26 cellular contexts compared by ENCODE assay signal in genomic region chr15:101381671-101382212, GRCh38.
A peak's percentile ranks its signal among the peaks of the same experiment; 100 is the strongest.
DNase-seq lines count a peak whose midpoint lies in the region; ATAC-seq and TF ChIP-seq lines count a peak whose summit lies in the region.
"Had no signal": no experiment of that assay in that cellular context is flagged by ENCODE, and none has a peak within 500 bp of the region (broad histone marks: within the 10 kb centered on the region; RNA-seq: fewer than 3 reads in every experiment).

No MANE protein-coding gene starts in this region.

- POLR2A ChIA-PET in A673 (lab: Charles Lee; ENCODE audit: low non-redundant PET), result no interaction called here

- H3K9ac ChIP-seq in mammary epithelial cell (ENCODE audit: insufficient read depth, low read length), result no peak overlapping the region

- H3K27ac ChIP-seq in mammary epithelial cell (ENCODE audit: insufficient read depth, low read depth, low read length), result no peak overlapping the region
- no peak overlapping the region for H3K27ac ChIP-seq in breast epithelium
- no peak overlapping the region for H3K27ac ChIP-seq in left lung
- H3K27ac ChIP-seq in A673 (ENCODE audit: low read depth, low read length, poor library complexity, severe bottlenecking), result no peak overlapping the region
- H3K27ac ChIP-seq: cardiac muscle cell, coronary artery, neutrophil, prostate gland, SJCRH30 had no signal

- H2AFZ ChIP-seq in mammary epithelial cell (ENCODE audit: low read depth, low read length), result no peak overlapping the region

- DNase-seq in mammary epithelial cell (peak; percentile 3), breast epithelium (ENCODE audit: low spot score in 2 of 2) (no peak), SKM-1 treated with dmso at 0.1 percent for 144 hours (lab: John Stamatoyannopoulos, UW; ENCODE audit: unreplicated experiment) (peak; percentile 41), left lung (peak; percentile 9 to 31), epidermal melanocyte (ENCODE audit: insufficient read length, low spot score) (no peak), A673 (ENCODE audit: low spot score) (no peak)
- no peak for DNase-seq in activated CD8-positive, alpha-beta memory T cell treated with anti-CD3 and anti-CD28 coated beads, Interleukin-2, amount 50 U/mL, for 4 hours
- DNase-seq: activated CD4-positive, alpha-beta T cell treated with anti-CD3 and anti-CD28 coated beads for 48 hours; activated naive CD4-positive, alpha-beta T cell treated with anti-CD3 and anti-CD28 coated beads, Interleukin-2, amount 50 U/mL, for 16 hours; activated T-cell treated with anti-CD3 and anti-CD28 coated beads, Interleukin-2, amount 50 U/mL, for 72 hours; DMS79; GF-D8; H7; kidney glomerular epithelial cell; NCI-H1417 treated with DMSO at 0.1 percent for 48 hours; NCI-H2081 treated with DMSO at 0.1 percent for 48 hours; NCI-H446 treated with DMSO at 0.1 percent for 48 hours; SJCRH30; trophoblast cell had no signal

- BruUV-seq in mammary epithelial cell (replicated peaks; lab: Mats Ljungman, UMichigan) (no TSS peak), A673 (replicated peaks; lab: Mats Ljungman, UMichigan) (no TSS peak)

- H3K27me3 ChIP-seq in mammary epithelial cell (ENCODE audit: insufficient read depth, low read length) (no peaks in the 10 kb centered on the region), breast epithelium (no peaks in the 10 kb centered on the region), left lung (no peaks in the 10 kb centered on the region), A673 (replicated peaks; ENCODE audit: insufficient read depth, low read depth, low read length, poor library complexity) (no peaks in the 10 kb centered on the region)
- H3K27me3 ChIP-seq: cardiac muscle cell, neutrophil had no signal

- H3K4me1 ChIP-seq in mammary epithelial cell (ENCODE audit: insufficient read depth, low read length), result no peaks in the 10 kb centered on the region
- H3K4me1 ChIP-seq in breast epithelium, result no peaks in the 10 kb centered on the region
- H3K4me1 ChIP-seq in left lung, result no peaks in the 10 kb centered on the region
- no peaks in the 10 kb centered on the region for H3K4me1 ChIP-seq in A673 (ENCODE audit: insufficient read depth, low read length, poor library complexity, severe bottlenecking)
- H3K4me1 ChIP-seq: prostate gland, SJCRH30 had no signal

- H3K9me3 ChIP-seq in mammary epithelial cell (replicated peaks; ENCODE audit: insufficient read depth, low read length) (no peaks in the 10 kb centered on the region), breast epithelium (no peaks in the 10 kb centered on the region), left lung (no peaks in the 10 kb centered on the region), A673 (ENCODE audit: low read depth, low read length, poor library complexity, severe bottlenecking) (no peaks in the 10 kb centered on the region)
- H3K9me3 ChIP-seq: neutrophil, prostate gland, SJCRH30 had no signal

- CTCF ChIA-PET in mammary epithelial cell (lab: Charles Lee; ENCODE audit: low non-redundant PET) (no interaction called here), A673 (lab: Charles Lee) (no interaction called here)

- no peaks in the 10 kb centered on the region for H4K20me1 ChIP-seq in mammary epithelial cell (ENCODE audit: insufficient read depth, low read length)

- dilution Hi-C loops in mammary epithelial cell (cut with HindIII; ENCODE audit: low sequenced_read_pairs), result no loop called here

- no peak for TF ChIP-seq POLR2A in breast epithelium (IDR thresholded peaks at IDR 0.05)

- no peaks in the 10 kb centered on the region for H3K36me3 ChIP-seq in mammary epithelial cell (ENCODE audit: insufficient read depth, low read length)
- no peaks in the 10 kb centered on the region for H3K36me3 ChIP-seq in breast epithelium
- H3K36me3 ChIP-seq in left lung, result no peaks in the 10 kb centered on the region
- no peaks in the 10 kb centered on the region for H3K36me3 ChIP-seq in A673 (ENCODE audit: insufficient read depth, low read length, poor library complexity, severe bottlenecking)
- H3K36me3 ChIP-seq: cardiac muscle cell, neutrophil, prostate gland, SJCRH30 had no signal

- H3K79me2 ChIP-seq in mammary epithelial cell (ENCODE audit: insufficient read depth, low read length), result no peaks in the 10 kb centered on the region

- in situ Hi-C loops in mammary epithelial cell (cut with MboI; ENCODE audit: low sequenced_read_pairs in 2 of 2), result no loop called here

- H3K4me3 ChIP-seq in mammary epithelial cell (replicated peaks in 1 of 3; ENCODE audit: insufficient read depth in 1 of 3, low read depth in 2 of 3, low read length in 3 of 3), result no peak overlapping the region
- H3K4me3 ChIP-seq in breast epithelium, result no peak overlapping the region
- no peak overlapping the region for H3K4me3 ChIP-seq in left lung
- H3K4me3 ChIP-seq in A673 (ENCODE audit: low read depth, low read length, poor library complexity, severe bottlenecking), result no peak overlapping the region
- H3K4me3 ChIP-seq: cardiac muscle cell, coronary artery, lung, prostate gland, SJCRH30 had no signal

- H3K4me2 ChIP-seq in mammary epithelial cell (ENCODE audit: insufficient read depth, low read depth, low read length), result no peak overlapping the region

- ATAC-seq in left lung (no peak), GM21360 (IDR thresholded peaks at IDR 0.05; ENCODE audit: unreplicated experiment) (no peak)
- ATAC-seq: activated T-cell treated with anti-CD3 and anti-CD28 coated beads, Interleukin-2, amount 50 U/mL, for 72 hours; Panc1 had no signal

- 86% methylated on average over 10 of the region's 14 CpGs for WGBS in mammary epithelial cell (ENCODE audit: low coverage, missing lambda C conversion rate)

- TF ChIP-seq CTCF in mammary epithelial cell (conservative IDR thresholded peaks at IDR 0.05 in 1 of 2, IDR thresholded peaks at IDR 0.05 in 1 of 2; ENCODE audit: extremely low read depth in 1 of 2, insufficient read depth in 1 of 2, low read depth in 1 of 2, low read length in 2 of 2) (no peak), breast epithelium (IDR thresholded peaks at IDR 0.05) (no peak), left lung (IDR thresholded peaks at IDR 0.05) (no peak), A673 (conservative IDR thresholded peaks at IDR 0.05; ENCODE audit: low read depth, low read length) (no peak)

- intact Hi-C loops in mammary epithelial cell (cut with micrococcal nuclease) (no loop called here), breast epithelium (cut with DNase I; ENCODE audit: low total_unique reads) (no loop called here), left lung (cut with DNase I) (no loop called here), A673 (cut with micrococcal nuclease; ENCODE audit: unreplicated experiment) (no loop called here)

Comparison
In these comparisons a context has a peak if more than half of its experiments do, and no peak if none do; other contexts are left out.
1. DNase-seq: peak in mammary epithelial cell (single experiment), SKM-1 treated with dmso at 0.1 percent for 144 hours (single experiment) and left lung (2 of 2); none in breast epithelium (0 of 2), epidermal melanocyte (single experiment), A673 (single experiment) and activated CD8-positive, alpha-beta memory T cell treated with anti-CD3 and anti-CD28 coated beads, Interleukin-2, amount 50 U/mL, for 4 hours (single experiment).